8 cellular contexts compared by ENCODE assay signal in the genomic region with DNA sequence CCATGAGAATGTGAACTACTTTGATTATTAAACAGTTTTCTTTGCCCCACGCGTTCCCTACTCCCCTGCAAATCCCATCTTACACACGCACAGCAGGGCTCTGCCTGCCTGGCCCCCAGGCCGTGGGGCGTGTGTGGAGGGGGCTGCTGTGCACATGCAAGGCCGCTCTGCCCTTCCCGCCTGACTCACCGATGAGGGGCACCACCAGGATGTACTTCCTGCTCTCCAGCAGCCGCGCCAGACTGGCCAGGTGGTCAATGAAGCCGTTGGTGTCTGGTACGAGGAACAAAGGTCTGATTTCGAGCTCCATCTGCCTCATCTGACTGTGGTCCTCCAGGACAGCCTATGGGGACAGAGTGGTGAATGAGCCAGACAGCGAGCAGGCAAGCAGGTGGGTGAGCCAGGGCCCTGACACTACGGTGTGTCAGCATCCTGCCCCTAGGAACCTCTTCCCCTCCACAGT. TPM values are rescaled to one million over a fixed set of nuclear protein-coding genes. Genes with fewer than 3 reads are reported as not detected.
DNase-seq lines count a peak whose midpoint lies in the region; ATAC-seq and TF ChIP-seq lines count a peak whose summit lies in the region.

No MANE protein-coding gene starts in this region.

- H3K4me1 ChIP-seq in GM23338 (ENCODE audit: insufficient read depth), result peaks cover 13% of the 10 kb centered on the region

- H3K27ac ChIP-seq in GM23338 (ENCODE audit: low read depth), result no peak overlapping the region

- peak overlapping the region; percentile 92 for H3K27ac Mint-ChIP-seq in stimulated activated memory B cell treated with anti-CD40 and anti-IgM and Interleukin-4, amounts not matched to agents 10 μg/mL and 1 μg/mL and 100 μg/mL, for 72 hours
- H3K27ac Mint-ChIP-seq in GM23338, result no peak overlapping the region

- H3K79me2 ChIP-seq in GM23338 (replicated peaks; ENCODE audit: insufficient read depth), result no peaks in the 10 kb centered on the region

- peak; percentile 25 for DNase-seq in NCI-H2029 (lab: John Stamatoyannopoulos, UW)
- no peak for DNase-seq in NCI-H2029 treated with DMSO at 0.1 percent for 48 hours (lab: John Stamatoyannopoulos, UW)
- peak; percentile 43 for DNase-seq in fibroblast of pulmonary artery (ENCODE audit: low read depth)
- no peak for DNase-seq in GM23338 (ENCODE audit: low spot score)

- H3K9me3 Mint-ChIP-seq in stimulated activated memory B cell treated with anti-CD40 and anti-IgM and Interleukin-4, amounts not matched to agents 10 μg/mL and 1 μg/mL and 100 μg/mL, for 72 hours, result no peaks in the 10 kb centered on the region
- H3K9me3 Mint-ChIP-seq in GM23338, result no peaks in the 10 kb centered on the region

- TF ChIP-seq CTCF in fibroblast of pulmonary artery (IDR thresholded peaks at IDR 0.05; ENCODE audit: low read length, missing control alignments), result no peak
- no peak for TF ChIP-seq CTCF in GM23338 (conservative IDR thresholded peaks at IDR 0.05; ENCODE audit: low read depth in 2 of 2)

- no peaks in the 10 kb centered on the region for H3K9me2 ChIP-seq in GM23338 (ENCODE audit: insufficient read depth)

- H3K27me3 ChIP-seq in GM23338 (ENCODE audit: insufficient read depth), result no peaks in the 10 kb centered on the region

- ATAC-seq in SK-N-SH treated with all-trans-retinoic acid at 6 μM for 48 hours, result peak; percentile 7; the same call in 2 of the 3 replicates
- no peak for ATAC-seq in stimulated activated memory B cell treated with anti-CD40 and anti-IgM and Interleukin-4, amounts not matched to agents 10 μg/mL and 1 μg/mL and 100 μg/mL, for 72 hours
- no peak for ATAC-seq in GM18861 (IDR thresholded peaks at IDR 0.05; ENCODE audit: unreplicated experiment)
- ATAC-seq in GM23338, result no peak
- no peak for ATAC-seq in GM19395 (IDR thresholded peaks at IDR 0.05; ENCODE audit: unreplicated experiment)

- H3K4me2 ChIP-seq in GM23338, result no peak overlapping the region

- H4K20me1 ChIP-seq in GM23338 (replicated peaks; ENCODE audit: insufficient read depth), result no peaks in the 10 kb centered on the region; the same call in none of the 2 replicates

- H3K27me3 Mint-ChIP-seq in stimulated activated memory B cell treated with anti-CD40 and anti-IgM and Interleukin-4, amounts not matched to agents 10 μg/mL and 1 μg/mL and 100 μg/mL, for 72 hours, result no peaks in the 10 kb centered on the region
- peaks cover 22% of the 10 kb centered on the region for H3K27me3 Mint-ChIP-seq in GM23338 (ENCODE audit: insufficient read depth, low read depth, poor library complexity)

- H3F3A ChIP-seq in GM23338 (replicated peaks; ENCODE audit: low read depth), result no peaks in the 10 kb centered on the region; the same call in 1 of the 2 replicates

- no peak overlapping the region for H2AFZ ChIP-seq in GM23338

- H3K36me3 Mint-ChIP-seq in stimulated activated memory B cell treated with anti-CD40 and anti-IgM and Interleukin-4, amounts not matched to agents 10 μg/mL and 1 μg/mL and 100 μg/mL, for 72 hours, result peaks cover 62% of the 10 kb centered on the region
- peaks cover 10% of the 10 kb centered on the region for H3K36me3 Mint-ChIP-seq in GM23338 (ENCODE audit: low read depth)

- H3K4me1 Mint-ChIP-seq in stimulated activated memory B cell treated with anti-CD40 and anti-IgM and Interleukin-4, amounts not matched to agents 10 μg/mL and 1 μg/mL and 100 μg/mL, for 72 hours, result peaks cover 75% of the 10 kb centered on the region
- H3K4me1 Mint-ChIP-seq in GM23338, result peaks cover 40% of the 10 kb centered on the region

- H3K4me3 Mint-ChIP-seq in stimulated activated memory B cell treated with anti-CD40 and anti-IgM and Interleukin-4, amounts not matched to agents 10 μg/mL and 1 μg/mL and 100 μg/mL, for 72 hours, result no peak overlapping the region
- H3K4me3 Mint-ChIP-seq in GM23338, result no peak overlapping the region

- H3K4me3 ChIP-seq in fibroblast of pulmonary artery (replicated peaks; ENCODE audit: low read depth, low read length) (no peak overlapping the region), GM23338 (no peak overlapping the region)

- no peaks in the 10 kb centered on the region for H3K36me3 ChIP-seq in GM23338 (ENCODE audit: insufficient read depth)

TF ChIP-seq in SK-N-SH treated with all-trans-retinoic acid at 6 μM for 48 hours, 23 proteins besides CTCF, POLR2A, EP300 and RAD21 (continues in another document):
- TF ChIP-seq ESRRG (CRISPR knock-in tag; IDR thresholded peaks at IDR 0.05) (no peak), BACH2 (CRISPR knock-in tag; IDR thresholded peaks at IDR 0.05; ENCODE audit: borderline replicate concordance) (0 out of 2 replicates have a peak, but pooled peaks have one; percentile 54), ZNF70 (CRISPR knock-in tag; IDR thresholded peaks at IDR 0.05) (0 out of 2 replicates have a peak, but pooled peaks have one; percentile 30)
- TF ChIP-seq, protein P1, sequence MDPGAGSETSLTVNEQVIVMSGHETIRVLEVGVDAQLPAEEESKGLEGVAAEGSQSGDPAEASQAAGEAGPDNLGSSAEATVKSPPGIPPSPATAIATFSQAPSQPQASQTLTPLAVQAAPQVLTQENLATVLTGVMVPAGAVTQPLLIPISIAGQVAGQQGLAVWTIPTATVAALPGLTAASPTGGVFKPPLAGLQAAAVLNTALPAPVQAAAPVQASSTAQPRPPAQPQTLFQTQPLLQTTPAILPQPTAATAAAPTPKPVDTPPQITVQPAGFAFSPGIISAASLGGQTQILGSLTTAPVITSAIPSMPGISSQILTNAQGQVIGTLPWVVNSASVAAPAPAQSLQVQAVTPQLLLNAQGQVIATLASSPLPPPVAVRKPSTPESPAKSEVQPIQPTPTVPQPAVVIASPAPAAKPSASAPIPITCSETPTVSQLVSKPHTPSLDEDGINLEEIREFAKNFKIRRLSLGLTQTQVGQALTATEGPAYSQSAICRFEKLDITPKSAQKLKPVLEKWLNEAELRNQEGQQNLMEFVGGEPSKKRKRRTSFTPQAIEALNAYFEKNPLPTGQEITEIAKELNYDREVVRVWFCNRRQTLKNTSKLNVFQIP (CRISPR knock-in tag; IDR thresholded peaks at IDR 0.05; ENCODE audit: borderline replicate concordance, low read depth), result no peak

TF ChIP-seq in GM23338, 12 proteins besides CTCF, POLR2A, EP300 and RAD21 (continues in another document):
- TF ChIP-seq EZH2phosphoT487 (IDR thresholded peaks at IDR 0.05; ENCODE audit: unreplicated experiment), result no peak

RNA-seq across cellular contexts. Expression of a gene that starts 13.7 kb away (rescaled TPM):
- total RNA-seq in GM23338 (2014; rRNA removed; shearing (Covaris generic)), result 0.17 TPM in 1 of 2 replicates, not detected in the other
- 0.23 and 0.26 TPM in 2 replicates for polyA plus RNA-seq in GM23338 (2016; fragmentation: Nextera tagmentation; extraction: Ambion mirVana)

RNA-seq across cellular contexts. Expression of a gene that starts 26.8 kb away (rescaled TPM):
- total RNA-seq in GM23338 (2014; rRNA removed; shearing (Covaris generic)), result 21.3 and 24.8 TPM in 2 replicates
- 14.9 and 15.9 TPM in 2 replicates for polyA plus RNA-seq in GM23338 (2016; fragmentation: Nextera tagmentation; extraction: Ambion mirVana)

RNA-seq across cellular contexts. Expression of a gene that starts 38.7 kb away (rescaled TPM):
- total RNA-seq in GM23338 (2014; rRNA removed; shearing (Covaris generic)), result 22.3 and 28.2 TPM in 2 replicates
- 9.0 and 11.8 TPM in 2 replicates for polyA plus RNA-seq in GM23338 (2016; fragmentation: Nextera tagmentation; extraction: Ambion mirVana)

RNA-seq across cellular contexts. Expression of a gene that starts 43.5 kb away (rescaled TPM):
- total RNA-seq in GM23338 (2014; rRNA removed; shearing (Covaris generic)), result 0.17 TPM in 1 of 2 replicates, not detected in the other
- not detected in 2 replicates for polyA plus RNA-seq in GM23338 (2016; fragmentation: Nextera tagmentation; extraction: Ambion mirVana)

Comparison
In these comparisons a context has a peak if more than half of its experiments do, and no peak if none do; other contexts are left out.
1. DNase-seq: peak in NCI-H2029 (single experiment) and fibroblast of pulmonary artery (single experiment); none in NCI-H2029 treated with DMSO at 0.1 percent for 48 hours (single experiment) and GM23338 (single experiment).